13 cellular contexts compared by ENCODE assay signal in the genomic region with DNA sequence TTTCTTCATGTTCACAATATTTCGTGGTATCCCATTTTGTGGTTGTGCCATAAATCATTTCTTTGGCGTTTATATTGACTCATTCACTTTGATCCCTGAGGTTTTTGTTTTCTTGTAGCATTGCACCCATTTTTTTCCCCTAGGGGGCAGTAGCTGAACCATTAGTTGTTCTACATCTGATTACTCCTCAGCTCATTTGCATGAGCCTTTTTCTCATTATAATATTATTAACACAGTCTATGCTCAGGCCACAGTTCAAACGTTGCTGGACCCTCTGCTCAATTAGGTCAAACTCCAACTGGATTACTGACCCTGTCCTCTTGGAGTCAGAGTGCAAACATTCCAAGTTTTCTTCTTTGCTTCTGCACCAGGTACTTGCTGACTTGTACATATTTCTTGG.
DNase-seq lines count a peak whose midpoint lies in the region; TF ChIP-seq lines count a peak whose summit lies in the region.
"Had no signal": no experiment of that assay in that cellular context is flagged by ENCODE, and none has a peak within 500 bp of the region (broad histone marks: within the 10 kb centered on the region; RNA-seq: fewer than 3 reads in every experiment).

No MANE protein-coding gene starts in this region.

- H3K9me2 ChIP-seq in DOHH2 (replicated peaks; ENCODE audit: control insufficient read depth, low read length) (no peaks in the 10 kb centered on the region), OCI-LY7 (ENCODE audit: insufficient read depth, low read length) (peaks cover 6% of the 10 kb centered on the region; the same call in 1 of the 2 replicates)

- TF ChIP-seq POLR2A in esophagus squamous epithelium (IDR thresholded peaks at IDR 0.05) = no peak

- H3K9me3 ChIP-seq in DOHH2 (ENCODE audit: control insufficient read depth, insufficient read depth, low read length) (no peaks in the 10 kb centered on the region), OCI-LY7 (ENCODE audit: low read length) (no peaks in the 10 kb centered on the region), esophagus squamous epithelium (no peaks in the 10 kb centered on the region)
- H3K9me3 ChIP-seq: ascending aorta had no signal

- CTCF ChIA-PET in OCI-LY7 (lab: Charles Lee; ENCODE audit: unreplicated experiment) = no interaction called here

- no peaks in the 10 kb centered on the region for H3K36me3 ChIP-seq in DOHH2 (ENCODE audit: control insufficient read depth, low read length)
- no peaks in the 10 kb centered on the region for H3K36me3 ChIP-seq in H7 (replicated peaks; ENCODE audit: control insufficient read depth, insufficient read depth, low read length)
- H3K36me3 ChIP-seq in OCI-LY7 (ENCODE audit: insufficient read depth, low read length) = no peaks in the 10 kb centered on the region
- H3K36me3 ChIP-seq in esophagus squamous epithelium = no peaks in the 10 kb centered on the region
- H3K36me3 ChIP-seq: ascending aorta, stomach had no signal

- H2AFZ ChIP-seq in OCI-LY7 (ENCODE audit: low read length) = no peak overlapping the region

- H3K4me3 ChIP-seq in DOHH2 (ENCODE audit: low read length) = no peak overlapping the region
- H3K4me3 ChIP-seq in H7 (ENCODE audit: insufficient read depth, low read depth, low read length) = no peak overlapping the region
- H3K4me3 ChIP-seq in OCI-LY7 (ENCODE audit: low read depth, low read length, poor library complexity, severe bottlenecking) = no peak overlapping the region
- no peak overlapping the region for H3K4me3 ChIP-seq in esophagus squamous epithelium
- H3K4me3 ChIP-seq: ascending aorta, stomach had no signal

- H4K20me1 ChIP-seq in DOHH2 (ENCODE audit: control insufficient read depth, insufficient read depth, low read depth, low read length) = no peaks in the 10 kb centered on the region
- no peaks in the 10 kb centered on the region for H4K20me1 ChIP-seq in OCI-LY7 (ENCODE audit: insufficient read depth, low read length)

- no peaks in the 10 kb centered on the region for H3K27me3 ChIP-seq in DOHH2 (ENCODE audit: control insufficient read depth, low read length)
- no peaks in the 10 kb centered on the region for H3K27me3 ChIP-seq in H7 (ENCODE audit: control insufficient read depth, insufficient read depth, low read length)
- H3K27me3 ChIP-seq in esophagus squamous epithelium = no peaks in the 10 kb centered on the region
- H3K27me3 ChIP-seq: ascending aorta, stomach had no signal

- DNase-seq in H7 = peak; percentile 17
- peak; percentile 1 for DNase-seq in OCI-LY7 (ENCODE audit: low spot score)
- peak; percentile 12 for DNase-seq in iPS-NIHi11 (ENCODE audit: low spot score)
- DNase-seq in esophagus squamous epithelium (lab: John Stamatoyannopoulos, UW) = no peak
- DNase-seq in G401 (ENCODE audit: low spot score) = no peak
- DNase-seq in retina = no peak
- DNase-seq: activated T-cell treated with anti-CD3 and anti-CD28 coated beads, Interleukin-2, amount 50 U/mL, for 48 hours; head of caudate nucleus; NCI-H1105; RPMI8226; stomach had no signal

- no TSS peak for BruUV-seq in OCI-LY7 (replicated peaks; lab: Mats Ljungman, UMichigan)

- H3K27ac ChIP-seq in DOHH2 (ENCODE audit: low read depth, low read length) (no peak overlapping the region), OCI-LY7 (ENCODE audit: low read depth, low read length, poor library complexity, severe bottlenecking) (no peak overlapping the region), esophagus squamous epithelium (no peak overlapping the region)
- H3K27ac ChIP-seq: ascending aorta, stomach had no signal

- H3K79me2 ChIP-seq in DOHH2 (ENCODE audit: control insufficient read depth, low read length) (no peaks in the 10 kb centered on the region), OCI-LY7 (ENCODE audit: insufficient read depth, low read depth, low read length) (no peaks in the 10 kb centered on the region)

- WGBS in esophagus squamous epithelium, 2 donors = 15 to 18% methylated on average over 3 of the region's 3 CpGs

- H3K4me1 ChIP-seq in DOHH2 (ENCODE audit: control insufficient read depth, low read length) = no peaks in the 10 kb centered on the region
- no peaks in the 10 kb centered on the region for H3K4me1 ChIP-seq in OCI-LY7 (ENCODE audit: insufficient read depth, low read length, poor library complexity, severe bottlenecking)
- peaks cover 0 to 10% (median 0%) of the 10 kb centered on the region in 3 donors for H3K4me1 ChIP-seq in esophagus squamous epithelium
- H3K4me1 ChIP-seq: ascending aorta, stomach had no signal

- H3K4me2 ChIP-seq in DOHH2 (ENCODE audit: low read length) (no peak overlapping the region), OCI-LY7 (ENCODE audit: low read length) (no peak overlapping the region)

- intact Hi-C loops in OCI-LY7 (cut with micrococcal nuclease; ENCODE audit: unreplicated experiment) = no loop called here
- intact Hi-C loops in esophagus squamous epithelium (cut with DNase I) = no loop called here

- in situ Hi-C loops in G401 (cut with HindIII; ENCODE audit: low sequenced_read_pairs) = no loop called here

- POLR2A ChIA-PET in OCI-LY7 (lab: Charles Lee) = no interaction called here

- H3F3A ChIP-seq in DOHH2 (ENCODE audit: control insufficient read depth, insufficient read depth) = no peaks in the 10 kb centered on the region

- TF ChIP-seq CTCF in DOHH2 (IDR thresholded peaks at IDR 0.05; ENCODE audit: low read depth, low read length, poor library complexity, severe bottlenecking) = peak; percentile 53
- peak; percentile 72 for TF ChIP-seq CTCF in OCI-LY7 (conservative IDR thresholded peaks at IDR 0.05; ENCODE audit: low read length)
- TF ChIP-seq CTCF in esophagus squamous epithelium (IDR thresholded peaks at IDR 0.05) = peak in 1 of 6 experiments; percentile 9

Comparison
In these comparisons a context has a peak if more than half of its experiments do, and no peak if none do; other contexts are left out.
1. DNase-seq: peak in H7 (single experiment), OCI-LY7 (single experiment) and iPS-NIHi11 (single experiment); none in esophagus squamous epithelium (single experiment), G401 (single experiment) and retina (single experiment).